In the genomic region with DNA sequence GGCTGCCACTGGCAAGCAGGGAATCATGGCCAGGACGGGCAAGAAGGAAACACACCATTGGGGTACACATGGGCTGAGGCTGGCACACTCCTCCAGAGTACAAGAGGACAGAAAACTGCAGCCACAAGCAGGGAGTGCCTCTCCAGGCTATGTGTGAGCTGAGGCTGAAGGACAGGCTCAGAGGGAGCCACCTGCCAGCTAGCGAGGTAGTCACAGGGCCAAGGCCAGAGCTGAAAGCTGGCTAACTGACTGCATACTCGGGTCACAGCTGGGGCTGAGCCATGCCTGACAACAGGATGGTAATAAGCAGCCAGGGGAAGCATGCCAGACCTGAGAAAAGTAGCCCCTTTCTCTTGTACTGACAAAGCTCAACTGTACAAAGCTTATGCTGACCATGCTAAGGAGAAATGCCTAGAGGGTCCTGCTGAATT, we compare ENCODE assay signal across 9 cellular contexts. TPM values are rescaled to one million over a fixed set of nuclear protein-coding genes. Genes with fewer than 3 reads are reported as not detected.
DNase-seq lines count a peak whose midpoint lies in the region; ATAC-seq and TF ChIP-seq lines count a peak whose summit lies in the region.
"Had no signal": no experiment of that assay in that cellular context is flagged by ENCODE, and none has a peak within 500 bp of the region (broad histone marks: within the 10 kb centered on the region; RNA-seq: fewer than 3 reads in every experiment).

No MANE protein-coding gene starts in this region.

- H3K36me3 ChIP-seq in transverse colon: peaks cover 0 to 7% (median 3%) of the 10 kb centered on the region in 4 donors
- H3K36me3 ChIP-seq in CD8-positive, alpha-beta T cell (ENCODE audit: insufficient read depth, low read length): peaks cover 2% of the 10 kb centered on the region

- 38 to 67% methylated on average over 1 to 3 of the region's 3 CpGs for WGBS in transverse colon (ENCODE audit: low coverage in 1 of 2), 2 donors

- H3K4me3 ChIP-seq in transverse colon: no peak overlapping the region
- H3K4me3 ChIP-seq in CD8-positive, alpha-beta T cell (ENCODE audit: low read depth, low read length): no peak overlapping the region

- peak; percentile 19 to 34 for ATAC-seq in activated T-cell treated with anti-CD3 and anti-CD28 coated beads, Interleukin-2, amount 50 U/mL, for 4 hours
- ATAC-seq in activated T-cell treated with anti-CD3 and anti-CD28 coated beads, Interleukin-2, amount 50 U/mL, for 72 hours (replicated peaks in 1 of 2): peak in 1 of 2 donors; percentile 14
- ATAC-seq in left lobe of liver (peak; percentile 92), omental fat pad (ENCODE audit: low FRiP score) (no peak), GM18867 (IDR thresholded peaks at IDR 0.05; ENCODE audit: unreplicated experiment) (no peak)
- no peak for ATAC-seq in CD8-positive, alpha-beta T cell

- DNase-seq in activated T-cell treated with anti-CD3 and anti-CD28 coated beads, Interleukin-2, amount 50 U/mL, for 4 hours: no peak
- no peak for DNase-seq in activated T-cell treated with anti-CD3 and anti-CD28 coated beads for 4 hours
- no peak for DNase-seq in activated T-cell treated with anti-CD3 and anti-CD28 coated beads, Interleukin-2, amount 50 U/mL, for 72 hours
- peak; percentile 62 for DNase-seq in left lobe of liver (ENCODE audit: low spot score)
- DNase-seq in transverse colon: peak; percentile 11
- no peak for DNase-seq in omental fat pad (ENCODE audit: low spot score)
- no peak for DNase-seq in CD8-positive, alpha-beta T cell

- peaks cover 8% of the 10 kb centered on the region for H3K4me1 Mint-ChIP-seq in activated T-cell treated with anti-CD3 and anti-CD28 coated beads, Interleukin-2, amount 50 U/mL, for 4 hours (ENCODE audit: low read depth)
- no peaks in the 10 kb centered on the region for H3K4me1 Mint-ChIP-seq in activated T-cell treated with anti-CD3 and anti-CD28 coated beads, Interleukin-2, amount 50 U/mL, for 72 hours (ENCODE audit: low read depth)
- peaks cover 4% of the 10 kb centered on the region for H3K4me1 Mint-ChIP-seq in CD8-positive, alpha-beta T cell (ENCODE audit: low read depth)

- no peaks in the 10 kb centered on the region for H3K9me3 ChIP-seq in transverse colon
- H3K9me3 ChIP-seq in CD8-positive, alpha-beta T cell (ENCODE audit: low read length): no peaks in the 10 kb centered on the region

- in situ Hi-C loops in transverse colon (cut with MboI; ENCODE audit: low pct_ligation_motif_present in 1 of 4, low pct_unique_long_range_greater_than_20kb in 1 of 4, low sequenced_read_pairs in 3 of 4): loop anchor here in 1 of 4 donors (25.0 kb wide), 1 partner anchor 142 kb away; no protein-coding TSS in a partner anchor

- H3K9me3 Mint-ChIP-seq in activated T-cell treated with anti-CD3 and anti-CD28 coated beads, Interleukin-2, amount 50 U/mL, for 4 hours: no peaks in the 10 kb centered on the region
- no peaks in the 10 kb centered on the region for H3K9me3 Mint-ChIP-seq in activated T-cell treated with anti-CD3 and anti-CD28 coated beads, Interleukin-2, amount 50 U/mL, for 72 hours
- no peaks in the 10 kb centered on the region for H3K9me3 Mint-ChIP-seq in CD8-positive, alpha-beta T cell

- H3K36me3 Mint-ChIP-seq in activated T-cell treated with anti-CD3 and anti-CD28 coated beads, Interleukin-2, amount 50 U/mL, for 4 hours (ENCODE audit: insufficient read depth): peaks cover 8% of the 10 kb centered on the region
- H3K36me3 Mint-ChIP-seq in activated T-cell treated with anti-CD3 and anti-CD28 coated beads, Interleukin-2, amount 50 U/mL, for 72 hours (ENCODE audit: insufficient read depth in 2 of 2): peaks cover 0 to 6% of the 10 kb centered on the region in 2 donors
- peaks cover 15% of the 10 kb centered on the region for H3K36me3 Mint-ChIP-seq in CD8-positive, alpha-beta T cell

- CTCF ChIA-PET in CD8-positive, alpha-beta T cell (lab: Charles Lee): interaction anchor here (0.7 to 5.6 kb wide), 8 partner anchors 14 to 1955 kb away, joined by 3 to 46 read pairs (median 3); no protein-coding TSS in a partner anchor

- intact Hi-C loops in transverse colon (cut with DNase I; ENCODE audit: low total_unique reads): no loop called here
- intact Hi-C loops in CD8-positive, alpha-beta T cell (cut with DNase I, micrococcal nuclease): loop anchor here in 1 of 2 experiments (5.0 kb wide), 2 partner anchors 72 to 1277 kb away; no protein-coding TSS in a partner anchor

- TF ChIP-seq CTCF in transverse colon (IDR thresholded peaks at IDR 0.05) (no peak), omental fat pad (IDR thresholded peaks at IDR 0.05) (no peak)
- TF ChIP-seq CTCF in CD8-positive, alpha-beta T cell (IDR thresholded peaks at IDR 0.05): no peak

- peak overlapping the region in 1 of 4 donors; percentile 1 for H3K27ac ChIP-seq in transverse colon
- H3K27ac ChIP-seq in CD8-positive, alpha-beta T cell (ENCODE audit: low read depth, low read length): no peak overlapping the region

- no peak for TF ChIP-seq EP300 in transverse colon (IDR thresholded peaks at IDR 0.05; ENCODE audit: low read depth)

- H3K4me1 ChIP-seq in transverse colon: peaks cover 0 to 4% (median 0%) of the 10 kb centered on the region in 4 donors
- no peaks in the 10 kb centered on the region for H3K4me1 ChIP-seq in CD8-positive, alpha-beta T cell (ENCODE audit: insufficient read depth, low read length)

- peak overlapping the region; percentile 52 for H3K27ac Mint-ChIP-seq in activated T-cell treated with anti-CD3 and anti-CD28 coated beads, Interleukin-2, amount 50 U/mL, for 72 hours
- no peak overlapping the region for H3K27ac Mint-ChIP-seq in CD8-positive, alpha-beta T cell

- POLR2A ChIA-PET in CD8-positive, alpha-beta T cell (lab: Charles Lee): interaction anchor here (0.6 kb wide), 1 partner anchor 631 kb away, joined by 3 read pairs; no protein-coding TSS in a partner anchor

- no peak overlapping the region for H3K4me3 Mint-ChIP-seq in activated T-cell treated with anti-CD3 and anti-CD28 coated beads, Interleukin-2, amount 50 U/mL, for 4 hours
- H3K4me3 Mint-ChIP-seq in activated T-cell treated with anti-CD3 and anti-CD28 coated beads, Interleukin-2, amount 50 U/mL, for 72 hours: no peak overlapping the region
- H3K4me3 Mint-ChIP-seq in CD8-positive, alpha-beta T cell: no peak overlapping the region
- H3K4me3 Mint-ChIP-seq: B cell had no signal

- H3K27me3 ChIP-seq in transverse colon: no peaks in the 10 kb centered on the region
- H3K27me3 ChIP-seq in CD8-positive, alpha-beta T cell (ENCODE audit: insufficient read depth, low read length): no peaks in the 10 kb centered on the region

- H3K27me3 Mint-ChIP-seq in activated T-cell treated with anti-CD3 and anti-CD28 coated beads, Interleukin-2, amount 50 U/mL, for 4 hours (ENCODE audit: low read depth): no peaks in the 10 kb centered on the region
- H3K27me3 Mint-ChIP-seq in activated T-cell treated with anti-CD3 and anti-CD28 coated beads, Interleukin-2, amount 50 U/mL, for 72 hours (ENCODE audit: low read depth): no peaks in the 10 kb centered on the region
- H3K27me3 Mint-ChIP-seq in CD8-positive, alpha-beta T cell (ENCODE audit: low read depth): no peaks in the 10 kb centered on the region
- H3K27me3 Mint-ChIP-seq: B cell had no signal

- no peak for TF ChIP-seq POLR2A in transverse colon (IDR thresholded peaks at IDR 0.05)

RNA-seq across cellular contexts. Expression of a gene that starts 52.0 kb away (rescaled TPM):
- 10 to 100 TPM; 79.1 to 89.8 (median 81.9) TPM for total RNA-seq in activated T-cell treated with anti-CD3 and anti-CD28 coated beads, Interleukin-2, amount 50 U/mL, for 4 hours
- total RNA-seq in activated T-cell treated with anti-CD3 and anti-CD28 coated beads, Interleukin-2, amount 50 U/mL, for 72 hours: 10 to 100 TPM; 68.7 to 74.4 TPM
- total RNA-seq in left lobe of liver (14.9 TPM), transverse colon (100 to 1,000 TPM in 3 of 4 donors, 10 to 100 TPM in 1; 77.1 to 166 (median 135) TPM), omental fat pad (100 to 1,000 TPM in 3 of 4 donors, 10 to 100 TPM in 1; 79.8 to 145 (median 119) TPM)
- 10 to 100 TPM; 53.2 to 53.8 TPM for total RNA-seq in CD8-positive, alpha-beta T cell

Comparison
In these comparisons a context has a peak if more than half of its experiments do, and no peak if none do; other contexts are left out.
1. ATAC-seq: peak in activated T-cell treated with anti-CD3 and anti-CD28 coated beads, Interleukin-2, amount 50 U/mL, for 4 hours (2 of 2) and left lobe of liver (single experiment); none in omental fat pad (single experiment), CD8-positive, alpha-beta T cell (single experiment) and GM18867 (single experiment).
2. DNase-seq: peak in left lobe of liver (single experiment) and transverse colon (single experiment); none in activated T-cell treated with anti-CD3 and anti-CD28 coated beads, Interleukin-2, amount 50 U/mL, for 4 hours (single experiment), activated T-cell treated with anti-CD3 and anti-CD28 coated beads for 4 hours (single experiment), activated T-cell treated with anti-CD3 and anti-CD28 coated beads, Interleukin-2, amount 50 U/mL, for 72 hours (0 of 2), omental fat pad (single experiment) and CD8-positive, alpha-beta T cell (0 of 7).